In genomic region chr19:15251010-15251748, GRCh38 we compare ENCODE assay signal across 1 cellular context.
TF ChIP-seq lines count a peak whose summit lies in the region.

No MANE protein-coding gene starts in this region.

TF ChIP-seq in SK-N-SH treated with all-trans-retinoic acid at 6 μM for 48 hours, 23 proteins besides CTCF, POLR2A, EP300 and RAD21 (continued from another document):
- TF ChIP-seq, protein P1, sequence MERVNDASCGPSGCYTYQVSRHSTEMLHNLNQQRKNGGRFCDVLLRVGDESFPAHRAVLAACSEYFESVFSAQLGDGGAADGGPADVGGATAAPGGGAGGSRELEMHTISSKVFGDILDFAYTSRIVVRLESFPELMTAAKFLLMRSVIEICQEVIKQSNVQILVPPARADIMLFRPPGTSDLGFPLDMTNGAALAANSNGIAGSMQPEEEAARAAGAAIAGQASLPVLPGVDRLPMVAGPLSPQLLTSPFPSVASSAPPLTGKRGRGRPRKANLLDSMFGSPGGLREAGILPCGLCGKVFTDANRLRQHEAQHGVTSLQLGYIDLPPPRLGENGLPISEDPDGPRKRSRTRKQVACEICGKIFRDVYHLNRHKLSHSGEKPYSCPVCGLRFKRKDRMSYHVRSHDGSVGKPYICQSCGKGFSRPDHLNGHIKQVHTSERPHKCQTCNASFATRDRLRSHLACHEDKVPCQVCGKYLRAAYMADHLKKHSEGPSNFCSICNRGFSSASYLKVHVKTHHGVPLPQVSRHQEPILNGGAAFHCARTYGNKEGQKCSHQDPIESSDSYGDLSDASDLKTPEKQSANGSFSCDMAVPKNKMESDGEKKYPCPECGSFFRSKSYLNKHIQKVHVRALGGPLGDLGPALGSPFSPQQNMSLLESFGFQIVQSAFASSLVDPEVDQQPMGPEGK (CRISPR knock-in tag; IDR thresholded peaks at IDR 0.05; ENCODE audit: borderline replicate concordance): no peak
- TF ChIP-seq TSHZ2 (CRISPR knock-in tag; IDR thresholded peaks at IDR 0.05): no peak
